ENCODE assay signal across 33 cellular contexts in genomic region chrX:10457092-10457491, GRCh38.
DNase-seq lines count a peak whose midpoint lies in the region; ATAC-seq, FAIRE-seq and TF ChIP-seq lines count a peak whose summit lies in the region.
"Had no signal": no experiment of that assay in that cellular context is flagged by ENCODE, and none has a peak within 500 bp of the region (broad histone marks: within the 10 kb centered on the region; RNA-seq: fewer than 3 reads in every experiment).

No MANE protein-coding gene starts in this region.

- DNase-seq in AG08395 (ENCODE audit: low spot score) (peak; percentile 51), GM04504 (ENCODE audit: low read depth) (peak; percentile 9), bronchial epithelial cell (ENCODE audit: low read depth) (peak; percentile 1), foreskin fibroblast (peak; percentile 64 to 79), SW 1271 (lab: John Stamatoyannopoulos, UW) (no peak), H4 (ENCODE audit: low spot score) (no peak)
- DNase-seq in CD4-positive, alpha-beta T cell = no peak
- DNase-seq: activated CD4-positive, alpha-beta T cell treated with anti-CD3 and anti-CD28 coated beads for 1 hour; activated CD8-positive, alpha-beta T cell treated with anti-CD3 and anti-CD28 coated beads, Interleukin-2, amount 10 ng/mL, durations not matched to agents 7 days and 5 days; anterior cingulate cortex; CD8-positive, alpha-beta T cell; central memory CD4-positive, alpha-beta T cell; DMS 273 treated with DMSO at 0.1 percent for 48 hours; left lung; mesendoderm; NCI-H1436 treated with DMSO at 0.1 percent for 48 hours; posterior cingulate gyrus; SHP77 treated with DMSO at 0.1 percent for 48 hours; stimulated activated CD4-positive, alpha-beta T cell treated with anti-CD3 and anti-CD28 coated beads, Interleukin-1b, Interleukin-23, amount 100 ng/mL, for 48 hours; stimulated activated naive CD8-positive, alpha-beta T cell treated with anti-CD3 and anti-CD28 coated beads, Interleukin-15, Interleukin-2, amounts not matched to agents 100 U/mL and 50 U/mL, for 24 hours; uterus had no signal

- CTCF ChIA-PET in CD4-positive, alpha-beta T cell (lab: Charles Lee) = no interaction called here

- H3K27ac Mint-ChIP-seq in CD4-positive, alpha-beta T cell = no peak overlapping the region
- H3K27ac Mint-ChIP-seq: activated CD8-positive, alpha-beta T cell treated with anti-CD3 and anti-CD28 coated beads, Interleukin-2, amount 10 ng/mL, durations not matched to agents 7 days and 5 days; activated naive CD4-positive, alpha-beta T cell treated with anti-CD3 and anti-CD28 coated beads, Interleukin-2, amount 50 U/mL, for 24 hours; activated T-helper 2 cell treated with anti-CD3 and anti-CD28 coated beads, Interferon-gamma antibody, Interleukin-2, Interleukin-4, amounts not matched to agents 10 μg/mL and 5 μg/mL and 100 μg/mL, durations not matched to agents 14 hours and 24 hours and 36 hours; B cell; CD8-positive, alpha-beta T cell; dendritic cell treated with granulocyte-macrophage colony-stimulating factor and Interleukin-4, amounts not matched to agents 40 ng/mL and 50 ng/mL, for 4 days; IgD-negative memory B cell; T-helper 2 cell treated with Interferon-gamma antibody and Interleukin-4, amounts not matched to agents 5 μg/mL and 100 μg/mL, for 36 hours had no signal

- H3K9me3 ChIP-seq in CD4-positive, alpha-beta T cell (ENCODE audit: control insufficient read depth, low read length) = no peaks in the 10 kb centered on the region
- H3K9me3 ChIP-seq: left lung, thoracic aorta, uterus had no signal

- no peak overlapping the region for H3K4me3 Mint-ChIP-seq in CD4-positive, alpha-beta T cell
- H3K4me3 Mint-ChIP-seq: activated CD8-positive, alpha-beta T cell treated with anti-CD3 and anti-CD28 coated beads, Interleukin-2, amount 10 ng/mL, durations not matched to agents 7 days and 5 days; activated naive CD4-positive, alpha-beta T cell treated with anti-CD3 and anti-CD28 coated beads, Interleukin-2, amount 50 U/mL, for 24 hours; B cell; CD8-positive, alpha-beta T cell; dendritic cell treated with granulocyte-macrophage colony-stimulating factor and Interleukin-4, amounts not matched to agents 40 ng/mL and 50 ng/mL, for 4 days; IgD-negative memory B cell; T-helper 2 cell treated with Interferon-gamma antibody and Interleukin-4, amounts not matched to agents 5 μg/mL and 100 μg/mL, for 36 hours had no signal

- H3K36me3 Mint-ChIP-seq in CD4-positive, alpha-beta T cell (ENCODE audit: low read depth) = no peaks in the 10 kb centered on the region
- H3K36me3 Mint-ChIP-seq: activated naive CD4-positive, alpha-beta T cell treated with anti-CD3 and anti-CD28 coated beads, Interleukin-2, amount 50 U/mL, for 24 hours; CD8-positive, alpha-beta T cell; IgD-negative memory B cell had no signal

- no peak overlapping the region for H3K27ac ChIP-seq in CD4-positive, alpha-beta T cell (ENCODE audit: low read depth, low read length)
- H3K27ac ChIP-seq: left lung, uterus had no signal

- no peaks in the 10 kb centered on the region for H3K27me3 Mint-ChIP-seq in CD4-positive, alpha-beta T cell
- H3K27me3 Mint-ChIP-seq: activated naive CD4-positive, alpha-beta T cell treated with anti-CD3 and anti-CD28 coated beads, Interleukin-2, amount 50 U/mL, for 24 hours; B cell; dendritic cell treated with granulocyte-macrophage colony-stimulating factor and Interleukin-4, amounts not matched to agents 40 ng/mL and 50 ng/mL, for 4 days; IgD-negative memory B cell had no signal

- H3K4me3 ChIP-seq in bronchial epithelial cell (ENCODE audit: low read depth, low read length) (no peak overlapping the region), foreskin fibroblast (ENCODE audit: low read depth in 1 of 2, low read length in 2 of 2) (no peak overlapping the region)
- H3K4me3 ChIP-seq: left lung, thoracic aorta, uterus had no signal

- H3K4me1 Mint-ChIP-seq in CD4-positive, alpha-beta T cell (ENCODE audit: low read depth) = no peaks in the 10 kb centered on the region
- H3K4me1 Mint-ChIP-seq: activated naive CD4-positive, alpha-beta T cell treated with anti-CD3 and anti-CD28 coated beads, Interleukin-2, amount 50 U/mL, for 24 hours; B cell; IgD-negative memory B cell had no signal

- no peaks in the 10 kb centered on the region for H3K27me3 ChIP-seq in bronchial epithelial cell (ENCODE audit: control insufficient read depth, insufficient read depth, low read length)
- no peaks in the 10 kb centered on the region for H3K27me3 ChIP-seq in CD4-positive, alpha-beta T cell (ENCODE audit: control insufficient read depth, insufficient read depth, low read length)
- H3K27me3 ChIP-seq: left lung, uterus had no signal

- ATAC-seq in CD4-positive, alpha-beta T cell (ENCODE audit: poor library complexity) = no peak
- no peak for ATAC-seq in HG02981 (IDR thresholded peaks at IDR 0.05; ENCODE audit: unreplicated experiment)
- ATAC-seq: activated CD8-positive, alpha-beta T cell treated with anti-CD3 and anti-CD28 coated beads, Interleukin-2, amount 10 ng/mL, durations not matched to agents 7 days and 5 days; CD8-positive, alpha-beta T cell; HCT116; left lung; Panc1; stimulated activated naive CD8-positive, alpha-beta T cell treated with anti-CD3 and anti-CD28 coated beads, Interleukin-15, Interleukin-2, amounts not matched to agents 100 U/mL and 50 U/mL, for 24 hours had no signal

- FAIRE-seq in bronchial epithelial cell (lab: Jason Lieb, UNC) = no peak
- FAIRE-seq: A204.1, islet of Langerhans had no signal

- POLR2A ChIA-PET in CD4-positive, alpha-beta T cell (lab: Charles Lee) = no interaction called here

- intact Hi-C loops in CD4-positive, alpha-beta T cell (cut with DNase I, micrococcal nuclease) = no loop called here

- H3K36me3 ChIP-seq in bronchial epithelial cell (ENCODE audit: control insufficient read depth, insufficient read depth, low read length) = peaks cover 2% of the 10 kb centered on the region
- H3K36me3 ChIP-seq: left lung, thoracic aorta, uterus had no signal

- H3K9me3 Mint-ChIP-seq in CD4-positive, alpha-beta T cell = no peaks in the 10 kb centered on the region
- H3K9me3 Mint-ChIP-seq: CD8-positive, alpha-beta T cell; dendritic cell treated with granulocyte-macrophage colony-stimulating factor and Interleukin-4, amounts not matched to agents 40 ng/mL and 50 ng/mL, for 4 days; T-helper 2 cell treated with Interferon-gamma antibody and Interleukin-4, amounts not matched to agents 5 μg/mL and 100 μg/mL, for 36 hours had no signal

- TF ChIP-seq CTCF in bronchial epithelial cell (IDR thresholded peaks at IDR 0.05; ENCODE audit: insufficient read depth, low read length, severe bottlenecking) (no peak), foreskin fibroblast (IDR thresholded peaks at IDR 0.05; ENCODE audit: low read depth, low read length) (no peak)
- no peak for TF ChIP-seq CTCF in CD4-positive, alpha-beta T cell (IDR thresholded peaks at IDR 0.05)

Comparison
In these comparisons a context has a peak if more than half of its experiments do, and no peak if none do; other contexts are left out.
1. DNase-seq: peak in AG08395 (single experiment), GM04504 (single experiment), bronchial epithelial cell (single experiment) and foreskin fibroblast (2 of 2); none in CD4-positive, alpha-beta T cell (0 of 10), SW 1271 (0 of 2) and H4 (single experiment).